Comparison of ENCODE assay signal across 20 cellular contexts in the genomic region with DNA sequence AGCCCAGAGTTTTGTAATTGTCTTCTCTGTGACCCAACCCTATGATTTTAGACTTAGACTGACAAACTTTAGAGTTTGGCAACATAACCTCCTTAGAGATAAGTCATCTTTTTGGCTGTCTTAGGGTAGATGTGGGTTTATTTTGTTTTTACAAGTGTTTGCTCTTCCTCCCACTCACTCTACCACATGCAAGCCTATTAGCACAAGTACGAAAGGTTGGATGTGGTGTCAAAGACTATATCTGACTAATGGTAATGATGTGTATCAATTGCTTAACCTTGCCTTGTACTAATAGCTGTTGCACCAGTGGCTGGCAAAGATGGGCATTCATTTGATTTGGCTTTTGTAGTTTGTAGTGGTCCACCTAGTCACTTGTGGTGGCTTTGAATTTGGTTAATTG. TPM values are rescaled to one million over a fixed set of nuclear protein-coding genes. Genes with fewer than 3 reads are reported as not detected.
DNase-seq lines count a peak whose midpoint lies in the region; TF ChIP-seq lines count a peak whose summit lies in the region.
"Had no signal": no experiment of that assay in that cellular context is flagged by ENCODE, and none has a peak within 500 bp of the region (broad histone marks: within the 10 kb centered on the region; RNA-seq: fewer than 3 reads in every experiment).

No MANE protein-coding gene starts in this region.

- POLR2A ChIA-PET in RWPE1 (lab: Yijun Ruan, JAX; ENCODE audit: low non-redundant PET): no interaction called here

- no peak overlapping the region for H3K4me3 ChIP-seq in epithelial cell of proximal tubule (ENCODE audit: low read depth, low read length)
- no peak overlapping the region for H3K4me3 ChIP-seq in neural progenitor cell
- H3K4me3 ChIP-seq: ascending aorta, colonic mucosa, tibial artery had no signal

- DNase-seq in GF-D8 (lab: John Stamatoyannopoulos, UW) (peak; percentile 1), RWPE1 (ENCODE audit: low spot score) (peak; percentile 21), epithelial cell of proximal tubule (ENCODE audit: low read depth) (peak; percentile 2), renal cortical epithelial cell (ENCODE audit: low read depth) (peak; percentile 61), neural progenitor cell (ENCODE audit: low spot score) (no peak)
- no peak for DNase-seq in activated naive CD4-positive, alpha-beta T cell (lab: John Stamatoyannopoulos, UW)
- no peak for DNase-seq in stimulated activated CD4-positive, alpha-beta T cell treated with anti-CD3 and anti-CD28 coated beads, Interleukin-4, amount 100 ng/mL, for 24 hours
- DNase-seq: activated CD4-positive, alpha-beta T cell treated with anti-CD3 and anti-CD28 coated beads, Interleukin-2, amount 50 U/mL, for 48 hours; activated naive CD4-positive, alpha-beta T cell treated with anti-CD3 and anti-CD28 coated beads, Interleukin-2, amount 10 ng/mL, durations not matched to agents 7 days and 5 days; activated T-cell treated with anti-CD3 and anti-CD28 coated beads for 4 hours; Caco-2; colonic mucosa; glutamatergic neuron; NCI-H1436 treated with DMSO at 0.1 percent for 48 hours; stimulated activated CD4-positive, alpha-beta T cell treated with anti-CD3 and anti-CD28 coated beads, Interleukin-15, amount 100 ng/mL, for 24 hours; stimulated activated naive B cell treated with anti-CD40 and anti-IgM and Interleukin-4, amounts not matched to agents 10 μg/mL and 1 μg/mL and 100 μg/mL, for 72 hours; T-helper 17 cell; tibial artery had no signal

- H3K9me3 ChIP-seq in neural progenitor cell (ENCODE audit: low read depth): no peaks in the 10 kb centered on the region
- H3K9me3 ChIP-seq: ascending aorta, Caco-2, colonic mucosa, tibial artery had no signal

- CTCF ChIA-PET in RWPE1 (lab: Yijun Ruan, JAX): no interaction called here

- H3K4me1 Mint-ChIP-seq in neural progenitor cell: no peaks in the 10 kb centered on the region
- H3K4me1 Mint-ChIP-seq: activated naive CD4-positive, alpha-beta T cell treated with anti-CD3 and anti-CD28 coated beads, Interleukin-2, amount 10 ng/mL, durations not matched to agents 7 days and 5 days; B cell; stimulated activated naive B cell treated with anti-CD40 and anti-IgM and Interleukin-4, amounts not matched to agents 10 μg/mL and 1 μg/mL and 100 μg/mL, for 72 hours; T-helper 17 cell had no signal

- no peaks in the 10 kb centered on the region for H3F3A ChIP-seq in neural progenitor cell (ENCODE audit: low read depth)

- no peak overlapping the region for H3K9ac ChIP-seq in neural progenitor cell

- no peaks in the 10 kb centered on the region for H3K36me3 ChIP-seq in neural progenitor cell
- H3K36me3 ChIP-seq: ascending aorta, colonic mucosa, tibial artery had no signal

- H3K27me3 ChIP-seq in neural progenitor cell: no peaks in the 10 kb centered on the region
- H3K27me3 ChIP-seq: ascending aorta, colonic mucosa, tibial artery had no signal

- TF ChIP-seq CTCF in RWPE1 (conservative IDR thresholded peaks at IDR 0.05; ENCODE audit: low read depth): no peak
- TF ChIP-seq CTCF in epithelial cell of proximal tubule (conservative IDR thresholded peaks at IDR 0.05; ENCODE audit: low read depth, low read length): no peak
- no peak for TF ChIP-seq CTCF in neural progenitor cell (IDR thresholded peaks at IDR 0.05)

- H2AFZ ChIP-seq in neural progenitor cell (replicated peaks): no peak overlapping the region

- H3K27ac Mint-ChIP-seq in neural progenitor cell: no peak overlapping the region
- H3K27ac Mint-ChIP-seq: activated naive CD4-positive, alpha-beta T cell treated with anti-CD3 and anti-CD28 coated beads, Interleukin-2, amount 10 ng/mL, durations not matched to agents 7 days and 5 days; B cell; stimulated activated naive B cell treated with anti-CD40 and anti-IgM and Interleukin-4, amounts not matched to agents 10 μg/mL and 1 μg/mL and 100 μg/mL, for 72 hours; T-helper 17 cell had no signal

- H3K4me2 ChIP-seq in neural progenitor cell: no peak overlapping the region

- no peaks in the 10 kb centered on the region for H3K4me1 ChIP-seq in neural progenitor cell
- H3K4me1 ChIP-seq: ascending aorta, Caco-2, colonic mucosa, tibial artery had no signal

- no peaks in the 10 kb centered on the region for H3K36me3 Mint-ChIP-seq in neural progenitor cell
- H3K36me3 Mint-ChIP-seq: activated naive CD4-positive, alpha-beta T cell treated with anti-CD3 and anti-CD28 coated beads, Interleukin-2, amount 10 ng/mL, durations not matched to agents 7 days and 5 days had no signal

- H3K4me3 Mint-ChIP-seq in neural progenitor cell: no peak overlapping the region
- H3K4me3 Mint-ChIP-seq: activated naive CD4-positive, alpha-beta T cell treated with anti-CD3 and anti-CD28 coated beads, Interleukin-2, amount 10 ng/mL, durations not matched to agents 7 days and 5 days; B cell; stimulated activated naive B cell treated with anti-CD40 and anti-IgM and Interleukin-4, amounts not matched to agents 10 μg/mL and 1 μg/mL and 100 μg/mL, for 72 hours; T-helper 17 cell had no signal

- no peaks in the 10 kb centered on the region for H3K79me2 ChIP-seq in neural progenitor cell (ENCODE audit: low read depth)

- no peak overlapping the region for H3K27ac ChIP-seq in RWPE1
- H3K27ac ChIP-seq in neural progenitor cell: no peak overlapping the region
- H3K27ac ChIP-seq: ascending aorta, colonic mucosa, tibial artery had no signal

- no peaks in the 10 kb centered on the region for H4K20me1 ChIP-seq in neural progenitor cell (ENCODE audit: low read depth)

- H3K27me3 Mint-ChIP-seq in neural progenitor cell (ENCODE audit: insufficient read depth, low read depth): no peaks in the 10 kb centered on the region
- H3K27me3 Mint-ChIP-seq: activated naive CD4-positive, alpha-beta T cell treated with anti-CD3 and anti-CD28 coated beads, Interleukin-2, amount 10 ng/mL, durations not matched to agents 7 days and 5 days; B cell; stimulated activated naive B cell treated with anti-CD40 and anti-IgM and Interleukin-4, amounts not matched to agents 10 μg/mL and 1 μg/mL and 100 μg/mL, for 72 hours had no signal

- no peaks in the 10 kb centered on the region for H3K9me3 Mint-ChIP-seq in neural progenitor cell

RNA-seq across cellular contexts. Expression of a gene that starts 46.5 kb away (rescaled TPM):
- 32.8 and 49.4 TPM in 2 replicates for total RNA-seq in epithelial cell of proximal tubule
- 96.4 and 119 TPM in 2 replicates for total RNA-seq in renal cortical epithelial cell
- total RNA-seq in neural progenitor cell (ENCODE audit: low replicate concordance): 33.5 and 43.6 TPM in 2 replicates

RNA-seq across cellular contexts. Expression of a gene that starts 58.9 kb away (rescaled TPM):
- 0.86 TPM in 1 of 2 replicates, not detected in the other for total RNA-seq in epithelial cell of proximal tubule
- 2.3 and 9.1 TPM in 2 replicates for total RNA-seq in renal cortical epithelial cell
- 2.0 and 5.2 TPM in 2 replicates for total RNA-seq in neural progenitor cell (ENCODE audit: low replicate concordance)
- total RNA-seq: ascending aorta had no signal

Comparison
In these comparisons a context has a peak if more than half of its experiments do, and no peak if none do; other contexts are left out.
1. DNase-seq: peak in GF-D8 (single experiment), RWPE1 (single experiment), epithelial cell of proximal tubule (single experiment) and renal cortical epithelial cell (single experiment); none in neural progenitor cell (single experiment), activated naive CD4-positive, alpha-beta T cell (0 of 4) and stimulated activated CD4-positive, alpha-beta T cell treated with anti-CD3 and anti-CD28 coated beads, Interleukin-4, amount 100 ng/mL, for 24 hours (single experiment).